In genomic region chr12:29073631-29074239, GRCh38 we compare ENCODE assay signal across 8 cellular contexts.
DNase-seq lines count a peak whose midpoint lies in the region; ATAC-seq, FAIRE-seq and TF ChIP-seq lines count a peak whose summit lies in the region.

No MANE protein-coding gene starts in this region.

- H3K27ac ChIP-seq in mammary epithelial cell (ENCODE audit: insufficient read depth, low read depth, low read length) (no peak overlapping the region), liver (ENCODE audit: low read depth in 1 of 2, low read length in 2 of 2) (no peak overlapping the region), vagina (no peak overlapping the region)

- peak; percentile 80 for FAIRE-seq in GM19239 (lab: Jason Lieb, UNC)

- in situ Hi-C loops in mammary epithelial cell (cut with MboI; ENCODE audit: low sequenced_read_pairs in 2 of 2) = no loop called here

- no peak overlapping the region for H3K4me2 ChIP-seq in mammary epithelial cell (ENCODE audit: insufficient read depth, low read depth, low read length)

- CTCF ChIA-PET in mammary epithelial cell (lab: Charles Lee; ENCODE audit: low non-redundant PET) = interaction anchor here (0.6 to 0.8 kb wide), 2 partner anchors 60 to 244 kb away, joined by 4 to 6 read pairs; no protein-coding TSS in a partner anchor

- H3K9ac ChIP-seq in mammary epithelial cell (ENCODE audit: insufficient read depth, low read length) (no peak overlapping the region), liver (ENCODE audit: low read depth in 1 of 2, low read length in 2 of 2) (no peak overlapping the region)

- 33% methylated on average over 3 of the region's 3 CpGs for WGBS in mammary epithelial cell (ENCODE audit: low coverage, missing lambda C conversion rate)
- 34% methylated on average over 3 of the region's 3 CpGs for WGBS in liver

- H3K4me1 ChIP-seq in mammary epithelial cell (ENCODE audit: insufficient read depth, low read length) (peaks cover 4% of the 10 kb centered on the region), liver (ENCODE audit: control insufficient read depth in 4 of 4, insufficient read depth in 4 of 4, low read length in 3 of 4) (no peaks in the 10 kb centered on the region), vagina (no peaks in the 10 kb centered on the region)

- H2AFZ ChIP-seq in mammary epithelial cell (ENCODE audit: low read depth, low read length) = no peak overlapping the region

- H3K9me3 ChIP-seq in mammary epithelial cell (replicated peaks; ENCODE audit: insufficient read depth, low read length) (no peaks in the 10 kb centered on the region), liver (ENCODE audit: control insufficient read depth in 4 of 4, low read length in 3 of 4) (no peaks in the 10 kb centered on the region), vagina (no peaks in the 10 kb centered on the region)

- no peaks in the 10 kb centered on the region for H3K27me3 ChIP-seq in mammary epithelial cell (ENCODE audit: insufficient read depth, low read length)
- peaks cover 0 to 2% (median 0%) of the 10 kb centered on the region in 4 donors for H3K27me3 ChIP-seq in liver (ENCODE audit: control insufficient read depth in 4 of 4, insufficient read depth in 4 of 4, low read length in 3 of 4)
- H3K27me3 ChIP-seq in vagina = no peaks in the 10 kb centered on the region

- H3K4me3 ChIP-seq in mammary epithelial cell (replicated peaks in 1 of 3; ENCODE audit: insufficient read depth in 1 of 3, low read depth in 2 of 3, low read length in 3 of 3) (no peak overlapping the region), liver (ENCODE audit: low read depth in 1 of 3, low read length in 3 of 3) (no peak overlapping the region), vagina (no peak overlapping the region)

- dilution Hi-C loops in mammary epithelial cell (cut with HindIII; ENCODE audit: low sequenced_read_pairs) = no loop called here

- BruUV-seq in mammary epithelial cell (replicated peaks; lab: Mats Ljungman, UMichigan) = no TSS peak

- H3K79me2 ChIP-seq in mammary epithelial cell (ENCODE audit: insufficient read depth, low read length) = no peaks in the 10 kb centered on the region

- peak; percentile 86 for DNase-seq in DMS53 (lab: John Stamatoyannopoulos, UW)
- no peak for DNase-seq in GM19239 (ENCODE audit: insufficient read length, low spot score)
- DNase-seq in NCI-H82 treated with DMSO at 0.1 percent for 48 hours (lab: John Stamatoyannopoulos, UW; ENCODE audit: unreplicated experiment) = peak; percentile 54
- DNase-seq in mammary epithelial cell = peak; percentile 39
- DNase-seq in vagina (ENCODE audit: extremely low spot score in 2 of 2) = no peak
- DNase-seq in epidermal melanocyte (ENCODE audit: insufficient read length, low spot score) = no peak

- TF ChIP-seq RAD21 in liver (IDR thresholded peaks at IDR 0.05) = peak; percentile 79 to 86

- ATAC-seq in HG03442 (IDR thresholded peaks at IDR 0.05; ENCODE audit: unreplicated experiment) = peak; percentile 83

- H4K20me1 ChIP-seq in mammary epithelial cell (ENCODE audit: insufficient read depth, low read length) = no peaks in the 10 kb centered on the region

- intact Hi-C loops in mammary epithelial cell (cut with micrococcal nuclease) = loop anchor here (5.0 kb wide), 1 partner anchor 244 kb away; no protein-coding TSS in a partner anchor
- intact Hi-C loops in vagina (cut with DNase I) = loop anchor here (10.0 kb wide), 1 partner anchor 241 kb away; no protein-coding TSS in a partner anchor

- TF ChIP-seq CTCF in mammary epithelial cell (conservative IDR thresholded peaks at IDR 0.05 in 1 of 2, IDR thresholded peaks at IDR 0.05 in 1 of 2; ENCODE audit: extremely low read depth in 1 of 2, insufficient read depth in 1 of 2, low read depth in 1 of 2, low read length in 2 of 2) = peak; percentile 71 to 77
- TF ChIP-seq CTCF in liver (IDR thresholded peaks at IDR 0.05; ENCODE audit: low read depth, low read length, missing input control) = peak; percentile 68
- TF ChIP-seq CTCF in vagina (IDR thresholded peaks at IDR 0.05) = peak; percentile 28 to 72 (median 42)

- TF ChIP-seq POLR2A in vagina (IDR thresholded peaks at IDR 0.05) = no peak

- no peaks in the 10 kb centered on the region for H3K36me3 ChIP-seq in mammary epithelial cell (ENCODE audit: insufficient read depth, low read length)
- H3K36me3 ChIP-seq in liver (ENCODE audit: control insufficient read depth in 4 of 4, insufficient read depth in 3 of 4, low read depth in 1 of 4, low read length in 3 of 4) = no peaks in the 10 kb centered on the region
- H3K36me3 ChIP-seq in vagina = no peaks in the 10 kb centered on the region

TF ChIP-seq in liver, 16 proteins besides CTCF, POLR2A, EP300 and RAD21:
- no peak for TF ChIP-seq JUND (IDR thresholded peaks at IDR 0.05)
- TF ChIP-seq EGR1 (IDR thresholded peaks at IDR 0.05; ENCODE audit: low read depth in 2 of 2) = no peak
- TF ChIP-seq FOXA1 (IDR thresholded peaks at IDR 0.05) = no peak
- TF ChIP-seq NR2F2 (IDR thresholded peaks at IDR 0.05) = no peak
- TF ChIP-seq, protein P1, sequence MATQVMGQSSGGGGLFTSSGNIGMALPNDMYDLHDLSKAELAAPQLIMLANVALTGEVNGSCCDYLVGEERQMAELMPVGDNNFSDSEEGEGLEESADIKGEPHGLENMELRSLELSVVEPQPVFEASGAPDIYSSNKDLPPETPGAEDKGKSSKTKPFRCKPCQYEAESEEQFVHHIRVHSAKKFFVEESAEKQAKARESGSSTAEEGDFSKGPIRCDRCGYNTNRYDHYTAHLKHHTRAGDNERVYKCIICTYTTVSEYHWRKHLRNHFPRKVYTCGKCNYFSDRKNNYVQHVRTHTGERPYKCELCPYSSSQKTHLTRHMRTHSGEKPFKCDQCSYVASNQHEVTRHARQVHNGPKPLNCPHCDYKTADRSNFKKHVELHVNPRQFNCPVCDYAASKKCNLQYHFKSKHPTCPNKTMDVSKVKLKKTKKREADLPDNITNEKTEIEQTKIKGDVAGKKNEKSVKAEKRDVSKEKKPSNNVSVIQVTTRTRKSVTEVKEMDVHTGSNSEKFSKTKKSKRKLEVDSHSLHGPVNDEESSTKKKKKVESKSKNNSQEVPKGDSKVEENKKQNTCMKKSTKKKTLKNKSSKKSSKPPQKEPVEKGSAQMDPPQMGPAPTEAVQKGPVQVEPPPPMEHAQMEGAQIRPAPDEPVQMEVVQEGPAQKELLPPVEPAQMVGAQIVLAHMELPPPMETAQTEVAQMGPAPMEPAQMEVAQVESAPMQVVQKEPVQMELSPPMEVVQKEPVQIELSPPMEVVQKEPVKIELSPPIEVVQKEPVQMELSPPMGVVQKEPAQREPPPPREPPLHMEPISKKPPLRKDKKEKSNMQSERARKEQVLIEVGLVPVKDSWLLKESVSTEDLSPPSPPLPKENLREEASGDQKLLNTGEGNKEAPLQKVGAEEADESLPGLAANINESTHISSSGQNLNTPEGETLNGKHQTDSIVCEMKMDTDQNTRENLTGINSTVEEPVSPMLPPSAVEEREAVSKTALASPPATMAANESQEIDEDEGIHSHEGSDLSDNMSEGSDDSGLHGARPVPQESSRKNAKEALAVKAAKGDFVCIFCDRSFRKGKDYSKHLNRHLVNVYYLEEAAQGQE (IDR thresholded peaks at IDR 0.05) = no peak
- no peak for TF ChIP-seq TAF1 (conservative IDR thresholded peaks at IDR 0.05)
- no peak for TF ChIP-seq ZBTB33 (IDR thresholded peaks at IDR 0.05)
TF ChIP-seq in liver: peak in this region for 0.

Comparison
In these comparisons a context has a peak if more than half of its experiments do, and no peak if none do; other contexts are left out.
1. DNase-seq: peak in DMS53 (single experiment), NCI-H82 treated with DMSO at 0.1 percent for 48 hours (single experiment) and mammary epithelial cell (single experiment); none in GM19239 (single experiment), vagina (0 of 2) and epidermal melanocyte (single experiment).
2. Peak in every context shown above with its lines, with median percentiles within 50 percentile points of each other: CTCF ChIP-seq.